Comparison of ENCODE assay signal across 17 cellular contexts in genomic region chr16:51763072-51763658, GRCh38.
DNase-seq lines count a peak whose midpoint lies in the region; ATAC-seq, FAIRE-seq and TF ChIP-seq lines count a peak whose summit lies in the region.
"Had no signal": no experiment of that assay in that cellular context is flagged by ENCODE, and none has a peak within 500 bp of the region (broad histone marks: within the 10 kb centered on the region; RNA-seq: fewer than 3 reads in every experiment).

No MANE protein-coding gene starts in this region.

- peaks cover 32% of the 10 kb centered on the region for H3K4me1 ChIP-seq in ectodermal cell (ENCODE audit: control insufficient read depth, insufficient read depth, low read length)

- H3K27me3 ChIP-seq in ectodermal cell (ENCODE audit: control insufficient read depth, insufficient read depth, low read length, poor library complexity, severe bottlenecking): no peaks in the 10 kb centered on the region
- H3K27me3 ChIP-seq: tibial nerve had no signal

- peak overlapping the region; percentile 48 to 85 (median 72) for H3K27ac Mint-ChIP-seq in nephron
- H3K27ac Mint-ChIP-seq: activated naive CD4-positive, alpha-beta T cell treated with anti-CD3 and anti-CD28 coated beads, Interleukin-2, amount 50 U/mL, for 24 hours had no signal

- H3K36me3 ChIP-seq in ectodermal cell (ENCODE audit: control insufficient read depth, insufficient read depth, low read length): no peaks in the 10 kb centered on the region
- H3K36me3 ChIP-seq: tibial nerve had no signal

- FAIRE-seq in GM19239 (lab: Jason Lieb, UNC): no peak
- FAIRE-seq: bronchial epithelial cell, frontal cortex had no signal

- TF ChIP-seq CTCF in nephron (IDR thresholded peaks at IDR 0.05; ENCODE audit: unreplicated experiment in 3 of 3): no peak

- no peak overlapping the region for H3K4me3 ChIP-seq in ectodermal cell (ENCODE audit: insufficient read depth, low read depth, low read length)
- H3K4me3 ChIP-seq: tibial nerve had no signal

- WGBS in ectodermal cell, 2 experiments: 32 to 38% methylated on average over 5 to 6 of the region's 6 CpGs

- peaks cover 81% of the 10 kb centered on the region for H3K27me3 Mint-ChIP-seq in nephron (ENCODE audit: low read depth)

- peak overlapping the region; percentile 17 to 49 (median 39) for H3K4me3 Mint-ChIP-seq in nephron
- H3K4me3 Mint-ChIP-seq: activated naive CD4-positive, alpha-beta T cell treated with anti-CD3 and anti-CD28 coated beads, Interleukin-2, amount 50 U/mL, for 24 hours had no signal

- no peaks in the 10 kb centered on the region for H3K9me3 ChIP-seq in ectodermal cell (ENCODE audit: control insufficient read depth, low read length)
- H3K9me3 ChIP-seq: tibial nerve had no signal

- H3K36me3 Mint-ChIP-seq in nephron (ENCODE audit: low read depth): no peaks in the 10 kb centered on the region
- H3K36me3 Mint-ChIP-seq: activated naive CD4-positive, alpha-beta T cell treated with anti-CD3 and anti-CD28 coated beads, Interleukin-2, amount 50 U/mL, for 24 hours had no signal

- no peaks in the 10 kb centered on the region for H3K9me3 Mint-ChIP-seq in nephron
- H3K9me3 Mint-ChIP-seq: activated naive CD4-positive, alpha-beta T cell treated with anti-CD3 and anti-CD28 coated beads, Interleukin-2, amount 50 U/mL, for 24 hours had no signal

- H3K4me1 Mint-ChIP-seq in nephron: peaks cover 25% of the 10 kb centered on the region
- H3K4me1 Mint-ChIP-seq: activated naive CD4-positive, alpha-beta T cell treated with anti-CD3 and anti-CD28 coated beads, Interleukin-2, amount 50 U/mL, for 24 hours had no signal

- peak; percentile 69 for DNase-seq in ELF-1 (ENCODE audit: low read depth, low spot score)
- peak; percentile 23 for DNase-seq in NCI-H510A treated with DMSO at 0.1 percent for 48 hours (lab: John Stamatoyannopoulos, UW)
- no peak for DNase-seq in NCI-H2107 treated with DMSO at 0.1 percent for 48 hours (lab: John Stamatoyannopoulos, UW; ENCODE audit: unreplicated experiment)
- no peak for DNase-seq in GM03348 (ENCODE audit: low spot score)
- no peak for DNase-seq in GM19239 (ENCODE audit: insufficient read length, low spot score)
- DNase-seq: activated CD4-positive, alpha-beta T cell treated with anti-CD3 and anti-CD28 coated beads for 1 hour; activated CD8-positive, alpha-beta memory T cell treated with anti-CD3 and anti-CD28 coated beads, Interleukin-2, amount 50 U/mL, for 48 hours; DND-41; NCI-H2107; stimulated activated CD8-positive, alpha-beta memory T cell treated with anti-CD3 and anti-CD28 coated beads, Interleukin-4, amount 100 ng/mL, for 48 hours had no signal

- ATAC-seq in HG03432 (IDR thresholded peaks at IDR 0.05; ENCODE audit: unreplicated experiment): no peak

- peak overlapping the region; percentile 44 for H3K27ac ChIP-seq in ectodermal cell (ENCODE audit: insufficient read depth, low read depth, low read length, poor library complexity, severe bottlenecking)
- H3K27ac ChIP-seq: tibial nerve had no signal

Comparison
In these comparisons a context has a peak if more than half of its experiments do, and no peak if none do; other contexts are left out.
1. DNase-seq: peak in ELF-1 (single experiment) and NCI-H510A treated with DMSO at 0.1 percent for 48 hours (single experiment); none in NCI-H2107 treated with DMSO at 0.1 percent for 48 hours (single experiment), GM03348 (single experiment) and GM19239 (single experiment).